ENCODE assay signal across 8 cellular contexts in the genomic region with DNA sequence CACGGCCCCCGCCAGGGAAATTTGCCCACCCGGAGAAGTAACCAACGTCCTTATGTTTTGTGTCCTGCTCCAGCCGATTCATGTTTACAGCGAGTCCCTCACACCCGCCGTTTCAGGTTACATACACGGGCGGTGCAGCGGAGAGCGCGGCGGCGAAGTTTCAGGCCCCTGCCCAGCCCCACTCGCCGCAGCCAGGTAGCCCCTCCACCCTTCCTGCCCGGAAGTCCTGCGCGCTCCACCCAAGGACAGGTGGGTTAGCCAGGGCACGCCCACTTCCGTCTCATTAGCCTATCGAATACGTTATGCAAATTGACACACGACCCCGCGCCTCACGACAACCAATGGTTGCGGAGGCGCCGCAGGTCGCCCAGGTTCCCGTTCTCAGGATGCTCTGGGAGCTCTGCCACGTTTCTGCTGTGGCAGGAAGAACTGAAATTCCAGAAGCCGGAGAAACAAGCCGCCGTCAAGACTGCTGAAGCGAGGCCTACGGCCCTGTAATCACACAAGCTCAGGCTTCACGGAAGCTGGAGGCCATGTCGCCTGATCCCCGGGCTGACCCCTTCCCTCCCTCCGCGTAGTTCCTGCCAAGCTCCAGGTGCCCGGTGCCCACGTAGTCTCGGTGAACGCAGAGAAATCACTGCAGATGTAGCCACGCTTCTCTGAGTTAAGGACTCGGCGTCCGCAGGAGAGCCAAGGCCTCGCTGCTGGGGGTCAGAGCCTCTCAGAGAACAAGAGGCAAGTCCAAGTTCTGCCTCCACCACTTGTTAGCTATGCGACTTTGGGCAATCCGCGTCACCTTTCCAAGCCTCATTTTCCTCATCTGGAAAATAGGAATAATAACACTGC. TPM values are rescaled to one million over a fixed set of nuclear protein-coding genes. Genes with fewer than 3 reads are reported as not detected.
A peak's percentile ranks its signal among the peaks of the same experiment; 100 is the strongest.
DNase-seq lines count a peak whose midpoint lies in the region; ATAC-seq, FAIRE-seq and TF ChIP-seq lines count a peak whose summit lies in the region.

No MANE protein-coding gene starts in this region.

- CTCF ChIA-PET in K562 (lab: Yijun Ruan, JAX; ENCODE audit: low intra/inter-chr PET ratio), result no interaction called here

- H3K27ac ChIP-seq in K562 (ENCODE audit: extremely low read depth, low read depth, low read length), result no peak overlapping the region
- peak overlapping the region; percentile 81 for H3K27ac ChIP-seq in iPS-20b (ENCODE audit: low read length)

- peak; percentile 68 for ATAC-seq in HG03280 (IDR thresholded peaks at IDR 0.05; ENCODE audit: unreplicated experiment)
- peak; percentile 82 for ATAC-seq in K562
- no peak for ATAC-seq in HG03039 (IDR thresholded peaks at IDR 0.05; ENCODE audit: unreplicated experiment)
- ATAC-seq in GM19397 (IDR thresholded peaks at IDR 0.05; ENCODE audit: unreplicated experiment), result no peak

- H3K9me3 ChIP-seq in K562 (replicated peaks; ENCODE audit: control insufficient read depth, insufficient read depth, low read depth, low read length), result no peaks in the 10 kb centered on the region
- no peaks in the 10 kb centered on the region for H3K9me3 ChIP-seq in iPS-20b (ENCODE audit: insufficient read depth, low read depth, low read length)

- no peaks in the 10 kb centered on the region for H3K79me2 ChIP-seq in K562 (ENCODE audit: control insufficient read depth, insufficient read depth, low read length)

- H3K27me3 ChIP-seq in K562 (ENCODE audit: control insufficient read depth in 2 of 2, insufficient read depth in 2 of 2, low read length in 2 of 2) (no peaks in the 10 kb centered on the region), iPS-20b (ENCODE audit: insufficient read depth, low read length) (no peaks in the 10 kb centered on the region)

- H3K9me1 ChIP-seq in K562 (ENCODE audit: control insufficient read depth, insufficient read depth, low read length), result no peaks in the 10 kb centered on the region

- no peak for TF ChIP-seq EP300 in K562 (IDR thresholded peaks at IDR 0.05; ENCODE audit: low read length)

- intact Hi-C loops in K562 (cut with micrococcal nuclease), result no loop called here

- peak overlapping the region in 1 of 2 experiments; percentile 7; a peak in 1 of 4 replicates for H3K9ac ChIP-seq in K562 (ENCODE audit: insufficient read depth in 1 of 2, low read depth in 2 of 2, low read length in 2 of 2)
- peak overlapping the region; percentile 87 for H3K9ac ChIP-seq in iPS-20b (ENCODE audit: low read depth, low read length)

- H3K4me2 ChIP-seq in K562 (ENCODE audit: insufficient read depth, low read length), result no peak overlapping the region

- in situ Hi-C loops in ACHN (cut with HindIII; ENCODE audit: low pct_ligation_motif_present, low pct_unique_long_range_greater_than_20kb, low sequenced_read_pairs) (no loop called here), K562 (cut with MboI) (no loop called here)

- DNase-seq in ACHN, result peak; percentile 87
- peak; percentile 58 to 77 (median 70) for DNase-seq in T-helper 1 cell
- peak in 3 of 4 experiments; percentile 39 to 51 (median 44) for DNase-seq in K562 (ENCODE audit: extremely low read depth in 1 of 4, low spot score in 3 of 4)
- DNase-seq in skeletal muscle cell (ENCODE audit: low read depth), result no peak

- H3K4me1 ChIP-seq in K562 (replicated peaks in 1 of 2; ENCODE audit: control insufficient read depth in 2 of 2, insufficient read depth in 2 of 2, low read length in 2 of 2), result peaks cover 4 to 10% of the 10 kb centered on the region in 2 experiments; a peak in 3 of 5 replicates
- peaks cover 10% of the 10 kb centered on the region; the same call in 1 of the 2 replicates for H3K4me1 ChIP-seq in iPS-20b (ENCODE audit: insufficient read depth, low read length)

- no peak for TF ChIP-seq POLR2A in K562 (conservative IDR thresholded peaks at IDR 0.05)

- BruUV-seq in K562 (replicated peaks; lab: Mats Ljungman, UMichigan), result no TSS peak

- H3K36me3 ChIP-seq in K562 (ENCODE audit: control insufficient read depth, insufficient read depth, low read length) (no peaks in the 10 kb centered on the region), iPS-20b (ENCODE audit: insufficient read depth, low read depth, low read length) (no peaks in the 10 kb centered on the region)

- H2AFZ ChIP-seq in K562 (ENCODE audit: low read depth, low read length), result no peak overlapping the region

- WGBS in K562 (ENCODE audit: insufficient coverage, low coverage, missing lambda C conversion rate), result 81% methylated on average over 33 of the region's 56 CpGs

- POLR2A ChIA-PET in K562 (lab: Yijun Ruan, JAX), result no interaction called here

- no peak for TF ChIP-seq CTCF in K562 (IDR thresholded peaks at IDR 0.05 in 2 of 3, conservative IDR thresholded peaks at IDR 0.05 in 1 of 3; ENCODE audit: insufficient read depth in 2 of 3, low read depth in 1 of 3, low read length in 3 of 3)

- H3K4me3 ChIP-seq in K562, result no peak overlapping the region
- peak overlapping the region; percentile 66 for H3K4me3 ChIP-seq in iPS-20b (ENCODE audit: low read length)
- peak overlapping the region; percentile 21 for H3K4me3 ChIP-seq in skeletal muscle cell (ENCODE audit: low read depth, low read length)

- no peak for TF ChIP-seq RAD21 in K562 (CRISPR knock-in tag; conservative IDR thresholded peaks at IDR 0.05 in 1 of 2, IDR thresholded peaks at IDR 0.05 in 1 of 2)

- FAIRE-seq in K562 (lab: Jason Lieb, UNC), result no peak

- H4K20me1 ChIP-seq in K562 (replicated peaks; ENCODE audit: control insufficient read depth, insufficient read depth, low read length), result no peaks in the 10 kb centered on the region

RNA-seq across cellular contexts. Expression of a gene that starts 22.4 kb away (rescaled TPM):
- 136 and 261 TPM in 2 replicates for total RNA-seq in K562 (2011; cell fraction: chromatin; rRNA removed; ENCODE audit: low replicate concordance)
- total RNA-seq in K562 (2011; cell fraction: nucleolus; rRNA removed), result 51.3 and 57.4 TPM in 2 replicates
- total RNA-seq in K562 (2011; cell fraction: nucleoplasm; rRNA removed), result 65.9 and 76.0 TPM in 2 replicates
- total RNA-seq in K562 (2014; rRNA removed) (60.1 and 60.4 TPM in 2 replicates), K562 (2014; rRNA removed; fragmentation: Illumina TruSeq; extraction: Trizol) (24.6 and 33.6 TPM in 2 replicates), K562 (2015; rRNA removed; fragmentation: Illumina TruSeq; extraction: Trizol) (24.1 and 30.5 TPM in 2 replicates), K562 (2021) (94.6 and 111 TPM in 2 replicates)
- polyA plus RNA-seq in K562 (2011; rRNA removed) (24.1 and 34.2 TPM in 2 replicates), K562 (2014; fragmentation: Illumina TruSeq; extraction: Trizol) (31.3 and 44.5 TPM in 2 replicates), K562 (2014; fragmentation: Nextera tagmentation; extraction: Ambion mirVana) (1 to 10 TPM in 1 of 2 experiments, under 1 TPM in 1; 0.71 to 1.3 TPM), K562 (2014; rRNA removed) (34.2 and 37.4 TPM in 2 replicates)
- 10.2 and 12.5 TPM in 2 replicates for polyA plus RNA-seq in K562 (2011; cell fraction: cytosol; rRNA removed)
- 32.6 and 34.6 TPM in 2 replicates for polyA plus RNA-seq in K562 (2011; cell fraction: nucleus; rRNA removed)
- polyA plus RNA-seq in K562 (2012), result 54.3 and 92.2 TPM in 2 replicates
- polyA minus RNA-seq in K562 (2011; rRNA and poly(A)+ RNA removed), result 90.2 and 122 TPM in 2 replicates
- 59.8 and 63.1 TPM in 2 replicates for polyA minus RNA-seq in K562 (2011; cell fraction: cytosol; rRNA and poly(A)+ RNA removed)
- polyA minus RNA-seq in K562 (2011; cell fraction: nucleus; rRNA and poly(A)+ RNA removed), result 20.6 and 41.5 TPM in 2 replicates

Comparison
In these comparisons a context has a peak if more than half of its experiments do, and no peak if none do; other contexts are left out.
1. ATAC-seq: peak in HG03280 (single experiment) and K562 (single experiment); none in HG03039 (single experiment) and GM19397 (single experiment).